ENCODE assay signal across 8 cellular contexts in genomic region chr4:15654556-15655222, GRCh38. TPM values are rescaled to one million over a fixed set of nuclear protein-coding genes. Genes with fewer than 3 reads are reported as not detected.
DNase-seq lines count a peak whose midpoint lies in the region; ATAC-seq, FAIRE-seq and TF ChIP-seq lines count a peak whose summit lies in the region.

No MANE protein-coding gene starts in this region.

- no peak for FAIRE-seq in pancreas (lab: Jason Lieb, UNC)

- ATAC-seq in HG02970 (IDR thresholded peaks at IDR 0.05; ENCODE audit: low FRiP score, unreplicated experiment) (peak; percentile 48), pancreas (peak; percentile 53 to 75 (median 58)), aorta (ENCODE audit: low FRiP score) (peak; percentile 63)

- H3K4me3 ChIP-seq in cardiac muscle cell (peak overlapping the region; percentile 91), pancreas (peak overlapping the region; percentile 56 to 78 (median 67)), aorta (ENCODE audit: low read length in 2 of 2) (peak overlapping the region; percentile 89 to 93)

- peak in 4 of 6 experiments; percentile 22 to 55 (median 36) for DNase-seq in stimulated activated naive CD4-positive, alpha-beta T cell (lab: John Stamatoyannopoulos, UW)
- DNase-seq in stimulated activated naive CD4-positive, alpha-beta T cell treated with Interleukin-2 at 50 U/mL for 16 hours (lab: John Stamatoyannopoulos, UW): no peak
- DNase-seq in NCI-H69 (lab: John Stamatoyannopoulos, UW): peak; percentile 78
- DNase-seq in activated gamma-delta T cell treated with anti-CD3 and anti-CD28 coated beads, Interleukin-2, amount 50 U/mL, for 16 hours (ENCODE audit: low read depth): peak; percentile 14
- DNase-seq in cardiac muscle cell (ENCODE audit: low read depth in 1 of 2, low spot score in 1 of 2): peak; percentile 40 to 68
- peak in 5 of 6 donors; percentile 26 to 85 (median 57) for DNase-seq in pancreas
- peak; percentile 71 to 84 for DNase-seq in aorta

- H3K36me3 ChIP-seq in cardiac muscle cell (no peaks in the 10 kb centered on the region), pancreas (no peaks in the 10 kb centered on the region), aorta (ENCODE audit: control insufficient read depth in 1 of 2, insufficient read depth in 2 of 2, low read length in 1 of 2) (no peaks in the 10 kb centered on the region)

- H3K27me3 ChIP-seq in cardiac muscle cell: no peaks in the 10 kb centered on the region
- no peaks in the 10 kb centered on the region for H3K27me3 ChIP-seq in pancreas
- no peaks in the 10 kb centered on the region for H3K27me3 ChIP-seq in aorta (ENCODE audit: control insufficient read depth in 1 of 2, insufficient read depth in 2 of 2, low read length in 1 of 2)

- no peak for TF ChIP-seq CTCF in cardiac muscle cell (IDR thresholded peaks at IDR 0.05; ENCODE audit: low read depth, low read length)
- no peak for TF ChIP-seq CTCF in pancreas (IDR thresholded peaks at IDR 0.05)

- 0% methylated on average over 43 to 68 of the region's 68 CpGs for WGBS in pancreas, 2 donors
- 0% methylated on average over 61 to 68 of the region's 68 CpGs for WGBS in aorta, 2 donors

- H3K9me3 ChIP-seq in cardiac muscle cell (ENCODE audit: low read depth): no peaks in the 10 kb centered on the region
- H3K9me3 ChIP-seq in pancreas: no peaks in the 10 kb centered on the region
- H3K9me3 ChIP-seq in aorta (ENCODE audit: control insufficient read depth, low read length): no peaks in the 10 kb centered on the region

- intact Hi-C loops in pancreas (cut with DNase I) (loop anchor here in 1 of 3 donors (5.0 kb wide), 1 partner anchor 177 kb away; no protein-coding TSS in a partner anchor), aorta (cut with DNase I) (loop anchor here in 1 of 2 donors (5.0 kb wide), 1 partner anchor 177 kb away; no protein-coding TSS in a partner anchor)

- H3K27ac ChIP-seq in cardiac muscle cell (peak overlapping the region; percentile 98), pancreas (peak overlapping the region; percentile 98 to 99 (median 98)), aorta (ENCODE audit: low read depth in 1 of 2, low read length in 2 of 2) (peak overlapping the region; percentile 96 to 97)

- peaks cover 33% of the 10 kb centered on the region for H3K4me1 ChIP-seq in cardiac muscle cell (ENCODE audit: low read depth)
- peaks cover 14 to 46% (median 29%) of the 10 kb centered on the region in 3 donors for H3K4me1 ChIP-seq in pancreas
- H3K4me1 ChIP-seq in aorta (ENCODE audit: control insufficient read depth in 1 of 2, insufficient read depth in 2 of 2, low read length in 2 of 2): peaks cover 0 to 6% of the 10 kb centered on the region in 2 donors

RNA-seq across cellular contexts. Expression of gene FBXL5, which starts 0.5 kb away (rescaled TPM):
- 55.6 and 66.3 TPM in 2 replicates for total RNA-seq in cardiac muscle cell
- polyA plus RNA-seq in cardiac muscle cell: 39.0 and 96.5 TPM in 2 replicates
- total RNA-seq in pancreas: 10 to 100 TPM; 26.5 to 36.4 (median 31.9) TPM
- 10 to 100 TPM; 17.6 to 39.2 TPM for polyA plus RNA-seq in pancreas
- 10 to 100 TPM; 69.3 to 81.1 TPM for total RNA-seq in aorta
- polyA plus RNA-seq in aorta: 10 to 100 TPM; 71.6 to 77.9 TPM

RNA-seq across cellular contexts. Expression of gene FAM200B, which starts 26.9 kb away (rescaled TPM):
- total RNA-seq in cardiac muscle cell (35.9 and 38.2 TPM in 2 replicates), pancreas (10 to 100 TPM in 5 of 6 donors, 1 to 10 TPM in 1; 8.6 to 19.3 (median 13.9) TPM), aorta (10 to 100 TPM; 23.0 to 35.6 TPM)
- polyA plus RNA-seq in cardiac muscle cell (57.4 and 65.9 TPM in 2 replicates), pancreas (10 to 100 TPM; 24.8 to 36.0 TPM), aorta (100 to 1,000 TPM in 1 of 2 donors, 10 to 100 TPM in 1; 42.2 to 116 TPM)

RNA-seq across cellular contexts. Expression of gene BST1, which starts 48.2 kb away (rescaled TPM):
- total RNA-seq in cardiac muscle cell: 0.09 and 0.60 TPM in 2 replicates
- 0.24 and 0.35 TPM in 2 replicates for polyA plus RNA-seq in cardiac muscle cell
- 1 to 10 TPM in 2 of 6 donors, under 1 TPM in 4; 0.24 to 2.8 (median 0.41) TPM for total RNA-seq in pancreas
- under 1 TPM; 0.49 to 0.63 TPM for polyA plus RNA-seq in pancreas
- 10 to 100 TPM in 1 of 2 donors, 1 to 10 TPM in 1; 9.3 to 13.7 TPM for total RNA-seq in aorta
- polyA plus RNA-seq in aorta: 10 to 100 TPM in 1 of 2 donors, 1 to 10 TPM in 1; 4.6 to 18.5 TPM
